In genomic region chrX:136635235-136635634, GRCh38 we compare ENCODE assay signal across 9 cellular contexts. TPM values are rescaled to one million over a fixed set of nuclear protein-coding genes. Genes with fewer than 3 reads are reported as not detected.
DNase-seq lines count a peak whose midpoint lies in the region; ATAC-seq and TF ChIP-seq lines count a peak whose summit lies in the region.
"Had no signal": no experiment of that assay in that cellular context is flagged by ENCODE, and none has a peak within 500 bp of the region (broad histone marks: within the 10 kb centered on the region; RNA-seq: fewer than 3 reads in every experiment).

No MANE protein-coding gene starts in this region.

- ATAC-seq in GM18861 (IDR thresholded peaks at IDR 0.05; ENCODE audit: unreplicated experiment), result peak; percentile 80
- peak; percentile 94 for ATAC-seq in GM21619 (IDR thresholded peaks at IDR 0.05; ENCODE audit: unreplicated experiment)
- ATAC-seq in natural killer cell treated with Interleukin-12 subunit alpha and Interleukin-12 subunit beta and Interleukin-15 and Interleukin-18, amount 100 ng/mL, for 72 hours, result peak; percentile 84 to 85
- ATAC-seq: left ventricle myocardium superior had no signal

- DNase-seq in MV-4-11 (lab: John Stamatoyannopoulos, UW) (peak; percentile 85), NCI-H1436 (lab: John Stamatoyannopoulos, UW) (no peak), NCI-H1048 (lab: John Stamatoyannopoulos, UW) (no peak), progenitor cell of endocrine pancreas (ENCODE audit: low spot score, unreplicated experiment) (no peak)
- peak; percentile 73 for DNase-seq in natural killer cell treated with Interleukin-12 subunit alpha and Interleukin-12 subunit beta and Interleukin-15 and Interleukin-18, amount 100 ng/mL, for 72 hours (ENCODE audit: low spot score)
- DNase-seq: left ventricle myocardium superior had no signal

- TF ChIP-seq CTCF in progenitor cell of endocrine pancreas (IDR thresholded peaks at IDR 0.05; ENCODE audit: unreplicated experiment), result no peak

- peaks cover 49 to 69% of the 10 kb centered on the region in 2 donors for H3K4me1 Mint-ChIP-seq in natural killer cell treated with Interleukin-12 subunit alpha and Interleukin-12 subunit beta and Interleukin-15 and Interleukin-18, amount 100 ng/mL, for 72 hours (ENCODE audit: low read depth in 2 of 2)
- H3K4me1 Mint-ChIP-seq in progenitor cell of endocrine pancreas (ENCODE audit: low read depth), result no peaks in the 10 kb centered on the region

- H3K27me3 Mint-ChIP-seq in natural killer cell treated with Interleukin-12 subunit alpha and Interleukin-12 subunit beta and Interleukin-15 and Interleukin-18, amount 100 ng/mL, for 72 hours, result peaks cover 0 to 10% of the 10 kb centered on the region in 2 donors
- H3K27me3 Mint-ChIP-seq in progenitor cell of endocrine pancreas, result peaks cover 3% of the 10 kb centered on the region

- H3K4me3 Mint-ChIP-seq in natural killer cell treated with Interleukin-12 subunit alpha and Interleukin-12 subunit beta and Interleukin-15 and Interleukin-18, amount 100 ng/mL, for 72 hours, result peak overlapping the region; percentile 81
- H3K4me3 Mint-ChIP-seq in progenitor cell of endocrine pancreas (ENCODE audit: low read depth), result no peak overlapping the region

- peaks cover 6% of the 10 kb centered on the region for H3K36me3 Mint-ChIP-seq in natural killer cell treated with Interleukin-12 subunit alpha and Interleukin-12 subunit beta and Interleukin-15 and Interleukin-18, amount 100 ng/mL, for 72 hours
- peaks cover 1% of the 10 kb centered on the region for H3K36me3 Mint-ChIP-seq in progenitor cell of endocrine pancreas (ENCODE audit: insufficient read depth)

- no peaks in the 10 kb centered on the region for H3K9me3 Mint-ChIP-seq in natural killer cell treated with Interleukin-12 subunit alpha and Interleukin-12 subunit beta and Interleukin-15 and Interleukin-18, amount 100 ng/mL, for 72 hours
- peaks cover 5% of the 10 kb centered on the region for H3K9me3 Mint-ChIP-seq in progenitor cell of endocrine pancreas (ENCODE audit: low read depth)

- peak overlapping the region; percentile 82 to 93 for H3K27ac Mint-ChIP-seq in natural killer cell treated with Interleukin-12 subunit alpha and Interleukin-12 subunit beta and Interleukin-15 and Interleukin-18, amount 100 ng/mL, for 72 hours
- no peak overlapping the region for H3K27ac Mint-ChIP-seq in progenitor cell of endocrine pancreas

RNA-seq across cellular contexts. Expression of gene CD40LG, which starts 12.7 kb away (rescaled TPM):
- 10 to 100 TPM in 1 of 2 donors, 1 to 10 TPM in 1; 9.0 to 10.1 TPM for total RNA-seq in natural killer cell treated with Interleukin-12 subunit alpha and Interleukin-12 subunit beta and Interleukin-15 and Interleukin-18, amount 100 ng/mL, for 72 hours
- total RNA-seq in progenitor cell of endocrine pancreas, result not detected in 2 replicates
- total RNA-seq: renal cortical epithelial cell had no signal

Comparison
In these comparisons a context has a peak if more than half of its experiments do, and no peak if none do; other contexts are left out.
1. DNase-seq: peak in MV-4-11 (single experiment) and natural killer cell treated with Interleukin-12 subunit alpha and Interleukin-12 subunit beta and Interleukin-15 and Interleukin-18, amount 100 ng/mL, for 72 hours (single experiment); none in NCI-H1436 (single experiment), NCI-H1048 (single experiment) and progenitor cell of endocrine pancreas (single experiment).
2. RNA of gene CD40LG, which starts 12.7 kb away (total RNA-seq): 9.0 to 10.1 TPM in natural killer cell treated with Interleukin-12 subunit alpha and Interleukin-12 subunit beta and Interleukin-15 and Interleukin-18, amount 100 ng/mL, for 72 hours; not detected in progenitor cell of endocrine pancreas; every median in the first group is over 10 times any median in the second.
3. Peak in every context shown above with its lines, with median percentiles within 50 percentile points of each other: ATAC-seq.